ENCODE assay signal across 9 cellular contexts in genomic region chr7:151061241-151062110, GRCh38. TPM values are rescaled to one million over a fixed set of nuclear protein-coding genes. Genes with fewer than 3 reads are reported as not detected.
DNase-seq lines count a peak whose midpoint lies in the region; ATAC-seq, FAIRE-seq and TF ChIP-seq lines count a peak whose summit lies in the region.
"Had no signal": no experiment of that assay in that cellular context is flagged by ENCODE, and none has a peak within 500 bp of the region (broad histone marks: within the 10 kb centered on the region; RNA-seq: fewer than 3 reads in every experiment).

No MANE protein-coding gene starts in this region.

- TF ChIP-seq CTCF in fibroblast of lung (conservative IDR thresholded peaks at IDR 0.05 in 1 of 2, IDR thresholded peaks at IDR 0.05 in 1 of 2; ENCODE audit: low read depth in 1 of 2, low read length in 2 of 2) = no peak

- TF ChIP-seq POLR2A in H54 (IDR thresholded peaks at IDR 0.05; ENCODE audit: low read depth, low read length) = peak; percentile 38

- peak overlapping the region; percentile 25 to 90 (median 47) for H3K4me3 Mint-ChIP-seq in T-cell

- H3K79me2 ChIP-seq in fibroblast of lung (ENCODE audit: control insufficient read depth, insufficient read depth, low read length) = peaks cover 33% of the 10 kb centered on the region

- CTCF ChIA-PET in T-cell (lab: Charles Lee) = interaction anchor here in 1 of 2 donors (0.6 kb wide), 1 partner anchor 8 kb away, joined by 3 read pairs; no protein-coding TSS in a partner anchor

- H3K9me3 ChIP-seq in fibroblast of lung (ENCODE audit: control insufficient read depth, insufficient read depth, low read depth, low read length) = no peaks in the 10 kb centered on the region
- H3K9me3 ChIP-seq: neutrophil had no signal

- ATAC-seq in T-cell (replicated peaks in 1 of 4) = no peak
- no peak for ATAC-seq in GM21825 (IDR thresholded peaks at IDR 0.05; ENCODE audit: unreplicated experiment)
- ATAC-seq in HG02870 (IDR thresholded peaks at IDR 0.05; ENCODE audit: unreplicated experiment) = no peak

- H3K4me1 ChIP-seq in fibroblast of lung (ENCODE audit: control insufficient read depth, extremely low read depth, insufficient read depth, low read length) = peaks cover 23% of the 10 kb centered on the region

- FAIRE-seq in H54 (lab: Jason Lieb, UNC) = no peak

- POLR2A ChIA-PET in T-cell (lab: Charles Lee) = no interaction called here

- H3K27me3 Mint-ChIP-seq in T-cell = no peaks in the 10 kb centered on the region

- H3K4me3 ChIP-seq in fibroblast of lung (replicated peaks in 1 of 4; ENCODE audit: control extremely low read depth in 1 of 4, insufficient read depth in 1 of 4, low read depth in 3 of 4, low read length in 4 of 4) (peak overlapping the region; percentile 12 to 89 (median 81)), skin epidermis (no peak overlapping the region)

- peaks cover 6% of the 10 kb centered on the region for H3K36me3 Mint-ChIP-seq in T-cell

- peak overlapping the region; percentile 93 for H3K4me2 ChIP-seq in fibroblast of lung (ENCODE audit: extremely low read depth, insufficient read depth, low read length)

- H3K27me3 ChIP-seq in fibroblast of lung (ENCODE audit: control insufficient read depth, insufficient read depth, low read length) = no peaks in the 10 kb centered on the region
- H3K27me3 ChIP-seq: neutrophil had no signal

- no peak overlapping the region for H2AFZ ChIP-seq in fibroblast of lung (ENCODE audit: low read length)

- no peak overlapping the region for H3K9ac ChIP-seq in fibroblast of lung (ENCODE audit: insufficient read depth, low read length)

- H3K27ac ChIP-seq in fibroblast of lung (ENCODE audit: insufficient read depth, low read length) (peak overlapping the region; percentile 93), skin epidermis (peak overlapping the region in 12 of 21 experiments; percentile 6 to 98 (median 74))
- H3K27ac ChIP-seq: neutrophil had no signal

- peak overlapping the region in 1 of 2 donors; percentile 55 for H3K27ac Mint-ChIP-seq in T-cell

- H3K4me1 Mint-ChIP-seq in T-cell = peaks cover 30 to 40% (median 40%) of the 10 kb centered on the region in 3 donors

- H3K36me3 ChIP-seq in fibroblast of lung (ENCODE audit: control insufficient read depth, insufficient read depth, low read length) = peaks cover 18% of the 10 kb centered on the region

- DNase-seq in H54 (ENCODE audit: insufficient read length, low spot score) = no peak
- DNase-seq in T-cell = no peak
- no peak for DNase-seq in fibroblast of lung (ENCODE audit: low read depth in 2 of 2)
- no peak for DNase-seq in NCI-H510A treated with DMSO at 0.1 percent for 48 hours (lab: John Stamatoyannopoulos, UW)
- DNase-seq: NCI-H1436 treated with DMSO at 0.1 percent for 48 hours had no signal

- H3K9me3 Mint-ChIP-seq in T-cell = no peaks in the 10 kb centered on the region

- no peaks in the 10 kb centered on the region for H4K20me1 ChIP-seq in fibroblast of lung (ENCODE audit: control insufficient read depth, extremely low read depth, insufficient read depth, low read length)

RNA-seq across cellular contexts. Expression of gene SLC4A2, which starts 2.1 kb away (rescaled TPM):
- 10 to 100 TPM; 52.0 to 91.5 (median 74.4) TPM for total RNA-seq in T-cell
- 56.0 and 61.8 TPM in 2 replicates for total RNA-seq in fibroblast of lung
- 30.5 and 54.1 TPM in 2 replicates for polyA plus RNA-seq in fibroblast of lung
- 84.2 and 121 TPM in 2 replicates for polyA plus RNA-seq in fibroblast of lung (2012)
- 141 and 175 TPM in 2 replicates for polyA minus RNA-seq in fibroblast of lung (ENCODE audit: low replicate concordance)

RNA-seq across cellular contexts. Expression of gene CDK5, which starts 3.8 kb away (rescaled TPM):
- total RNA-seq in T-cell (1 to 10 TPM; 5.3 to 8.4 (median 6.5) TPM), fibroblast of lung (25.9 and 27.7 TPM in 2 replicates)
- 15.1 and 24.7 TPM in 2 replicates for polyA plus RNA-seq in fibroblast of lung
- polyA plus RNA-seq in fibroblast of lung (2012) = 11.6 and 21.9 TPM in 2 replicates
- polyA minus RNA-seq in fibroblast of lung (ENCODE audit: low replicate concordance) = 36.4 and 43.2 TPM in 2 replicates

RNA-seq across cellular contexts. Expression of gene ASIC3, which starts 13.1 kb away (rescaled TPM):
- total RNA-seq in T-cell (10 to 100 TPM in 4 of 5 donors, 1 to 10 TPM in 1; 9.8 to 16.0 (median 11.9) TPM), fibroblast of lung (under 0.01 and 0.17 TPM in 2 replicates)
- 0.05 and 0.07 TPM in 2 replicates for polyA plus RNA-seq in fibroblast of lung
- 0.24 and 0.35 TPM in 2 replicates for polyA plus RNA-seq in fibroblast of lung (2012)
- not detected in 2 replicates for polyA minus RNA-seq in fibroblast of lung (ENCODE audit: low replicate concordance)

RNA-seq across cellular contexts. Expression of gene FASTK, which starts 19.1 kb away (rescaled TPM):
- total RNA-seq in T-cell (100 to 1,000 TPM in 4 of 5 donors, 10 to 100 TPM in 1; 98.8 to 157 (median 151) TPM), fibroblast of lung (64.7 and 69.5 TPM in 2 replicates)
- 33.8 and 34.1 TPM in 2 replicates for polyA plus RNA-seq in fibroblast of lung
- 51.1 and 54.7 TPM in 2 replicates for polyA plus RNA-seq in fibroblast of lung (2012)
- polyA minus RNA-seq in fibroblast of lung (ENCODE audit: low replicate concordance) = 95.5 and 104 TPM in 2 replicates

RNA-seq across cellular contexts. Expression of gene TMUB1, which starts 21.8 kb away (rescaled TPM):
- 10 to 100 TPM; 44.0 to 67.0 (median 56.5) TPM for total RNA-seq in T-cell
- total RNA-seq in fibroblast of lung = 14.1 and 20.3 TPM in 2 replicates
- polyA plus RNA-seq in fibroblast of lung = 11.9 and 17.1 TPM in 2 replicates
- polyA plus RNA-seq in fibroblast of lung (2012) = 28.8 and 39.7 TPM in 2 replicates
- 4.3 and 4.5 TPM in 2 replicates for polyA minus RNA-seq in fibroblast of lung (ENCODE audit: low replicate concordance)

Comparison
In these comparisons a context has a peak if more than half of its experiments do, and no peak if none do; other contexts are left out.
1. H3K4me3 ChIP-seq: peak in fibroblast of lung (4 of 4); none in skin epidermis (0 of 7).